Comparison of ENCODE assay signal across 8 cellular contexts in genomic region chr19:19451429-19452240, GRCh38. TPM values are rescaled to one million over a fixed set of nuclear protein-coding genes. Genes with fewer than 3 reads are reported as not detected.
DNase-seq lines count a peak whose midpoint lies in the region; ATAC-seq and TF ChIP-seq lines count a peak whose summit lies in the region.

No MANE protein-coding gene starts in this region.

- no peaks in the 10 kb centered on the region for H3K36me3 ChIP-seq in Panc1 (ENCODE audit: control insufficient read depth, insufficient read depth, low read length)
- peaks cover 8% of the 10 kb centered on the region for H3K36me3 ChIP-seq in thymus (ENCODE audit: control insufficient read depth, insufficient read depth)

- in situ Hi-C loops in Panc1 (cut with HindIII; ENCODE audit: low pct_unique_long_range_greater_than_20kb, low sequenced_read_pairs), result no loop called here

- POLR2A ChIA-PET in Panc1 (lab: Charles Lee), result no interaction called here

- H3K9me3 ChIP-seq in Panc1 (ENCODE audit: control insufficient read depth, insufficient read depth, low read depth, low read length) (no peaks in the 10 kb centered on the region), thymus (ENCODE audit: control insufficient read depth) (no peaks in the 10 kb centered on the region)

- WGBS in thymus, result 44% methylated on average over 13 of the region's 13 CpGs

- no peak overlapping the region for H3K4me3 ChIP-seq in Panc1 (ENCODE audit: low read depth in 2 of 2, low read length in 2 of 2)
- H3K4me3 ChIP-seq in fibroblast of mammary gland (ENCODE audit: control insufficient read depth, low read depth, low read length), result no peak overlapping the region
- H3K4me3 ChIP-seq in thymus (ENCODE audit: low read length), result no peak overlapping the region

- no peak for TF ChIP-seq POLR2A in erythroblast (IDR thresholded peaks at IDR 0.05; ENCODE audit: low read length)

- H3K4me1 ChIP-seq in Panc1 (ENCODE audit: control insufficient read depth, insufficient read depth, low read length), result no peaks in the 10 kb centered on the region
- H3K4me1 ChIP-seq in thymus (ENCODE audit: control insufficient read depth, insufficient read depth, low read length), result peaks cover 25% of the 10 kb centered on the region

- intact Hi-C loops in Panc1 (cut with micrococcal nuclease; ENCODE audit: unreplicated experiment), result no loop called here

- DNase-seq in activated gamma-delta T cell treated with Interleukin-2 at 50 U/mL for 16 hours, result peak; percentile 50
- no peak for DNase-seq in activated gamma-delta T cell (lab: John Stamatoyannopoulos, UW)
- no peak for DNase-seq in Panc1 (ENCODE audit: low read depth, low spot score)
- peak; percentile 23 for DNase-seq in fibroblast of mammary gland (ENCODE audit: low read depth)
- DNase-seq in erythroblast (lab: John Stamatoyannopoulos, UW), result no peak

- TF ChIP-seq CTCF in Panc1 (IDR thresholded peaks at IDR 0.05) (no peak), fibroblast of mammary gland (conservative IDR thresholded peaks at IDR 0.05; ENCODE audit: control insufficient read depth, insufficient read depth, low read depth, low read length) (no peak)

- no TSS peak for BruUV-seq in Panc1 (replicated peaks; lab: Mats Ljungman, UMichigan)

- H3K27ac ChIP-seq in Panc1 (ENCODE audit: low read length) (no peak overlapping the region), thymus (ENCODE audit: low read depth) (peak overlapping the region; percentile 27)

- CTCF ChIA-PET in Panc1 (lab: Charles Lee), result interaction anchor here (0.7 kb wide), 1 partner anchor 53 kb away, joined by 3 read pairs; no protein-coding TSS in a partner anchor

- H3K27me3 ChIP-seq in Panc1 (ENCODE audit: control insufficient read depth, insufficient read depth, low read length) (no peaks in the 10 kb centered on the region), thymus (ENCODE audit: control insufficient read depth, insufficient read depth) (no peaks in the 10 kb centered on the region)

- peak; percentile 24; the same call in 1 of the 2 replicates for ATAC-seq in Panc1
- ATAC-seq in HG02870 (IDR thresholded peaks at IDR 0.05; ENCODE audit: unreplicated experiment), result no peak
- no peak for ATAC-seq in GM19328 (IDR thresholded peaks at IDR 0.05; ENCODE audit: unreplicated experiment)

RNA-seq across cellular contexts. Expression of gene GATAD2A, which starts 46.2 kb away (rescaled TPM):
- total RNA-seq in Panc1 (2021; ENCODE audit: unreplicated experiment), result 99.6 TPM
- 56.1 TPM for polyA plus RNA-seq in Panc1 (2012; ENCODE audit: insufficient read length)
- polyA plus RNA-seq in thymus, result 20.9 TPM

Comparison
In these comparisons a context has a peak if more than half of its experiments do, and no peak if none do; other contexts are left out.
1. DNase-seq: peak in activated gamma-delta T cell treated with Interleukin-2 at 50 U/mL for 16 hours (single experiment) and fibroblast of mammary gland (single experiment); none in activated gamma-delta T cell (single experiment), Panc1 (single experiment) and erythroblast (0 of 2).